8 cellular contexts compared by ENCODE assay signal in the genomic region with DNA sequence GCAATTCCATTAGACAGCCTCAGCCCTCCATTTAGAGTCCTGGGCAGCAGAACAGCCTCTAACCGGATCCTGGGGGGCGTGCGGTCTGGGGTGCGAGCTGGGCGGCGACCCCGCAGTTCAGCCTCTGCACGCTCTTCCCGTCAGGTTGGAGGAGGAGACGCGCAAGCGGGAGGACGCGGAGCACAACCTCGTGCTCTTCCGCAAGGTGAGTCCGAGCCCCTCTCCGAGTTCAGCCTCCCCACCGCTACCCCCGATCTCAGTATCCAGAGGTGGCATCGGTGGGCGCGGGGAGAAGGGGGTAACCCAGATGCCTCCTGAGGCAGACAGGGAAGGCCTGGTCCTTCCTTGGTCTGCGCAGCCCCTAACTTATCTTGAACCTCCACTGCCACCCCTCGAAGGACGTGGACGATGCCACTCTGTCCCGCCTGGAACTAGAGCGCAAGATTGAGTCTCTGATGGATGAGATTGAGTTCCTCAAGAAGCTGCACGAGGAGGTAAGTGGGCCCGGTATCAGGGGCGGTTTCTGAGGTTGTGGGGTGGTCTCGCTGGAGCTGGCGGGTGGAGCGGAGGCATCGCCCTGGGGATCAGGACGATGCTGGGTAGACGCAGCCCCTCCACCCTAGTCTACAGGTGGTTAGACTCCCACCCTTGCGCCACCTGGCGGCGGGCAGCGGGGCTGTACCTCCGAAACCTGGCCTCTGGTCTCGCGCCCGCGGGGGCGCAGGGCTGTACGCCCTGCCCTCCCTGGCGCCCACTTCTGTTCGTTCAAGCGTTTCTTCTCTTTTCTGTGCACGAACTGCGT. TPM values are rescaled to one million over a fixed set of nuclear protein-coding genes. Genes with fewer than 3 reads are reported as not detected.
DNase-seq lines count a peak whose midpoint lies in the region; ATAC-seq and TF ChIP-seq lines count a peak whose summit lies in the region.

No MANE protein-coding gene starts in this region.

- ATAC-seq in psoas muscle (peak in 2 of 4 donors; percentile 58 to 72), GM18868 (IDR thresholded peaks at IDR 0.05; ENCODE audit: unreplicated experiment) (no peak), GM19351 (IDR thresholded peaks at IDR 0.05; ENCODE audit: unreplicated experiment) (no peak)

- H3K4me1 ChIP-seq in esophagus squamous epithelium (peaks cover 27 to 53% (median 32%) of the 10 kb centered on the region in 3 donors), psoas muscle (peaks cover 6% of the 10 kb centered on the region)

- WGBS in esophagus squamous epithelium, 2 donors, result no CpG with 5 or more reads among the region's 54 CpGs
- 24 to 34% (median 28%) methylated on average over 47 to 54 of the region's 54 CpGs for WGBS in psoas muscle, 3 donors

- intact Hi-C loops in esophagus squamous epithelium (cut with DNase I), result no loop called here
- intact Hi-C loops in psoas muscle (cut with DNase I), result no loop called here

- H3K27ac ChIP-seq in esophagus squamous epithelium (no peak overlapping the region), psoas muscle (no peak overlapping the region)

- H3K4me3 ChIP-seq in esophagus squamous epithelium (peak overlapping the region in 2 of 4 donors; percentile 30 to 58), psoas muscle (no peak overlapping the region)

- peaks cover 20 to 81% (median 35%) of the 10 kb centered on the region in 4 donors for H3K27me3 ChIP-seq in esophagus squamous epithelium
- H3K27me3 ChIP-seq in psoas muscle (ENCODE audit: insufficient read depth in 3 of 3, low read length in 2 of 3), result peaks cover 0 to 57% (median 34%) of the 10 kb centered on the region in 3 donors

- DNase-seq in NCI-H510A treated with DMSO at 0.1 percent for 48 hours (lab: John Stamatoyannopoulos, UW), result peak; percentile 52
- DNase-seq in activated T-cell treated with anti-CD3 and anti-CD28 coated beads for 48 hours (ENCODE audit: low read depth), result peak; percentile 63
- DNase-seq in esophagus squamous epithelium (lab: John Stamatoyannopoulos, UW), result no peak
- peak; percentile 35 to 61 for DNase-seq in psoas muscle
- no peak for DNase-seq in NCI-H446 treated with DMSO at 0.1 percent for 48 hours (lab: John Stamatoyannopoulos, UW)

- no peaks in the 10 kb centered on the region for H3K9me3 ChIP-seq in esophagus squamous epithelium
- no peaks in the 10 kb centered on the region for H3K9me3 ChIP-seq in psoas muscle

- H3K36me3 ChIP-seq in esophagus squamous epithelium, result no peaks in the 10 kb centered on the region
- H3K36me3 ChIP-seq in psoas muscle (ENCODE audit: insufficient read depth in 1 of 2, low read depth in 1 of 2), result no peaks in the 10 kb centered on the region

- peak; percentile 95 for TF ChIP-seq CTCF in GM12874 (IDR thresholded peaks at IDR 0.05; ENCODE audit: insufficient read depth, low read depth, low read length)
- TF ChIP-seq CTCF in esophagus squamous epithelium (IDR thresholded peaks at IDR 0.05), result peak; percentile 47 to 71 (median 64)
- peak; percentile 45 for TF ChIP-seq CTCF in psoas muscle (IDR thresholded peaks at IDR 0.05)

- TF ChIP-seq POLR2A in esophagus squamous epithelium (IDR thresholded peaks at IDR 0.05), result no peak

RNA-seq across cellular contexts. Expression of a gene that starts 1.3 kb away (rescaled TPM):
- total RNA-seq in esophagus squamous epithelium (under 1 TPM in 1 of 4 donors, not detected in 3; 0.57 TPM), psoas muscle (not detected)
- under 1 TPM in 2 of 3 donors, not detected in 1; 0.06 to 0.20 TPM for polyA plus RNA-seq in psoas muscle

RNA-seq across cellular contexts. Expression of a gene that starts 26.8 kb away (rescaled TPM):
- total RNA-seq in esophagus squamous epithelium (10 to 100 TPM in 2 of 4 donors, 1 to 10 TPM in 2; 4.6 to 17.5 (median 8.8) TPM), psoas muscle (under 1 TPM in 2 of 4 donors, not detected in 2; 0.39 to 0.48 TPM)
- under 1 TPM; 0.07 to 0.36 (median 0.26) TPM for polyA plus RNA-seq in psoas muscle

RNA-seq across cellular contexts. Expression of a gene that starts 31.4 kb away (rescaled TPM):
- total RNA-seq in esophagus squamous epithelium, result 1,000 to 10,000 TPM in 1 of 4 donors, 100 to 1,000 TPM in 3; 587 to 1,132 (median 718) TPM
- total RNA-seq in psoas muscle, result 100 to 1,000 TPM in 1 of 4 donors, 10 to 100 TPM in 3; 41.4 to 103 (median 48.2) TPM
- 100 to 1,000 TPM in 2 of 3 donors, 10 to 100 TPM in 1; 62.9 to 454 (median 129) TPM for polyA plus RNA-seq in psoas muscle

RNA-seq across cellular contexts. Expression of a gene that starts 40.8 kb away (rescaled TPM):
- total RNA-seq in esophagus squamous epithelium (not detected), psoas muscle (not detected)
- polyA plus RNA-seq in psoas muscle, result not detected

RNA-seq across cellular contexts. Expression of a gene that starts 50.5 kb away (rescaled TPM):
- under 1 TPM in 2 of 4 donors, not detected in 2; 0.18 to 0.53 TPM for total RNA-seq in esophagus squamous epithelium
- total RNA-seq in psoas muscle, result under 1 TPM in 1 of 4 donors, not detected in 3; 0.08 TPM
- polyA plus RNA-seq in psoas muscle, result under 1 TPM in 1 of 3 donors, not detected in 2; 0.03 TPM

Comparison
In these comparisons a context has a peak if more than half of its experiments do, and no peak if none do; other contexts are left out.
1. CTCF ChIP-seq: peak in every context shown above with its lines; median percentile 95 in GM12874; 64 in esophagus squamous epithelium; 45 in psoas muscle.
2. DNase-seq: peak in NCI-H510A treated with DMSO at 0.1 percent for 48 hours (single experiment), activated T-cell treated with anti-CD3 and anti-CD28 coated beads for 48 hours (single experiment) and psoas muscle (2 of 2); none in esophagus squamous epithelium (single experiment) and NCI-H446 treated with DMSO at 0.1 percent for 48 hours (single experiment).
3. RNA of a gene that starts 31.4 kb away (total RNA-seq): 587 to 1,132 TPM in esophagus squamous epithelium; 41.4 to 103 TPM in psoas muscle; every median in the first group is over 4 times any median in the second.